8 cellular contexts compared by ENCODE assay signal in the genomic region with DNA sequence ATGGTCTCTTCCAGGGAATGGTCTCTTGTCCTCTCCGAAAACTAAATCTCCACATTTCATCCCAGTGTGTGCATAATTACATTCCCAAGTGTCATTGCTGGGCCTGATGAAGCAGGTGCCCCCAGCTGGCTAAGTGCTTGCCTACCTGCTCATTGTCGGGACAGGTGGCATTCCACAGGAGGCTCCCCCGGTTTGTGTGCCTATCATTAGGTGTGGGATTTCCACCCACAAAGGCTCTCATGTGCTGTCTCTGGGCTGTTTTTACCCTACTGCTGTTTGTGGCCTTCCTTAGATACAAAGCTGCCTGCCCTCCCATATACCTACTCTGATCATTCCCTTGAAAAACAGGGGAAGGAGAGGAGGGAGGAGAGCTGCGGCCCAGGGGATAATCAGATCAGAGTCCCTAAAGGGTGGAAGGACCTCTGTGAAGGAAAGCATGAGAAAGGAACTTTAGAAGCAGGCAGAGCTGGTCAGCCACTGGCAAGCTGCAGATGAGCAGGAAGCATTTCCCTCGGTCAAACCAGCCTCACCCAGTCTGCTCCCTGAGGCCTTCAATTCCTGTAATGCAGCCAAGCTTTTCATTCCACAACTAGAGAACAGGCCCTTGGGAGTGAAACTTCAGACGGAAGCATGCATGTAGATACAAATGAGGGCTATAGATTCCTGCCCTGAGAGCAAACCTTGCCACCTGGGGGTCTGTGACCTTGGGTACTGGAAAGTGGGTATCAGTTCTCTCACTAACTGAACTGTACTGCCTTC.
DNase-seq lines count a peak whose midpoint lies in the region; FAIRE-seq and TF ChIP-seq lines count a peak whose summit lies in the region.

No MANE protein-coding gene starts in this region.

- H3K27ac ChIP-seq in kidney (ENCODE audit: low read depth in 2 of 2, low read length in 2 of 2), result peak overlapping the region; percentile 38 to 71
- peak overlapping the region; percentile 1 for H3K27ac ChIP-seq in suprapubic skin
- H3K27ac ChIP-seq in dorsolateral prefrontal cortex, result peak overlapping the region in 4 of 59 donors; percentile 5 to 46 (median 18)
- H3K27ac ChIP-seq in smooth muscle cell (ENCODE audit: low read depth), result no peak overlapping the region

- intact Hi-C loops in kidney (cut with DNase I), result no loop called here
- intact Hi-C loops in dorsolateral prefrontal cortex (cut with DNase I), result no loop called here

- in situ Hi-C loops in T47D (cut with HindIII; ENCODE audit: low pct_unique_long_range_greater_than_20kb, low sequenced_read_pairs), result no loop called here

- no peaks in the 10 kb centered on the region for H3K79me2 ChIP-seq in smooth muscle cell (ENCODE audit: low read depth)

- H3K4me1 ChIP-seq in kidney (ENCODE audit: control insufficient read depth in 1 of 2, insufficient read depth in 1 of 2, low read depth in 1 of 2, low read length in 2 of 2), result peaks cover 18 to 21% of the 10 kb centered on the region in 2 donors
- peaks cover 28% of the 10 kb centered on the region for H3K4me1 ChIP-seq in suprapubic skin
- peaks cover 48% of the 10 kb centered on the region for H3K4me1 ChIP-seq in smooth muscle cell (ENCODE audit: low read depth)

- H3K9me3 ChIP-seq in kidney (ENCODE audit: control insufficient read depth in 1 of 2, low read length in 2 of 2) (no peaks in the 10 kb centered on the region), suprapubic skin (no peaks in the 10 kb centered on the region), smooth muscle cell (replicated peaks; ENCODE audit: low read depth) (no peaks in the 10 kb centered on the region)

- TF ChIP-seq EP300 in suprapubic skin (IDR thresholded peaks at IDR 0.05), result no peak

- peak; percentile 74 for DNase-seq in HFF-Myc (ENCODE audit: extremely low read depth, low read depth)
- DNase-seq in T47D (ENCODE audit: low read depth in 1 of 2, low spot score in 1 of 2), result peak; percentile 55 to 96
- DNase-seq in kidney, result no peak
- peak in 1 of 2 donors; percentile 23 for DNase-seq in suprapubic skin (ENCODE audit: low spot score in 2 of 2)
- no peak for DNase-seq in NK-92 (lab: John Stamatoyannopoulos, UW; ENCODE audit: unreplicated experiment)
- DNase-seq in activated CD4-positive, alpha-beta T cell treated with anti-CD3 and anti-CD28 coated beads for 1 hour, result no peak
- no peak for DNase-seq in dorsolateral prefrontal cortex
- no peak for DNase-seq in smooth muscle cell (lab: John Stamatoyannopoulos, UW; ENCODE audit: unreplicated experiment)

- no peak overlapping the region for H2AFZ ChIP-seq in smooth muscle cell (ENCODE audit: low read depth)

- H3K27me3 ChIP-seq in suprapubic skin (no peaks in the 10 kb centered on the region), dorsolateral prefrontal cortex (no peaks in the 10 kb centered on the region), smooth muscle cell (ENCODE audit: low read depth) (no peaks in the 10 kb centered on the region)

- WGBS in suprapubic skin, result 44% methylated on average over 6 of the region's 6 CpGs
- WGBS in smooth muscle cell (ENCODE audit: low lambda C conversion rate), result 67% methylated on average over 6 of the region's 6 CpGs

- peaks cover 8% of the 10 kb centered on the region for H3F3A ChIP-seq in smooth muscle cell (ENCODE audit: low read depth)

- H3K4me3 ChIP-seq in HFF-Myc (replicated peaks; ENCODE audit: low read depth, low read length), result no peak overlapping the region
- H3K4me3 ChIP-seq in kidney (ENCODE audit: low read length in 2 of 2), result no peak overlapping the region
- no peak overlapping the region for H3K4me3 ChIP-seq in suprapubic skin
- no peak overlapping the region for H3K4me3 ChIP-seq in dorsolateral prefrontal cortex
- H3K4me3 ChIP-seq in smooth muscle cell, result no peak overlapping the region

- H3K4me2 ChIP-seq in smooth muscle cell, result no peak overlapping the region

- H3K9ac ChIP-seq in kidney (ENCODE audit: low read length in 2 of 2) (peak overlapping the region in 1 of 2 donors; percentile 2), smooth muscle cell (ENCODE audit: low read depth) (no peak overlapping the region)

- no peak for TF ChIP-seq CTCF in HFF-Myc (IDR thresholded peaks at IDR 0.05; ENCODE audit: low read depth, low read length, missing control alignments)
- TF ChIP-seq CTCF in kidney (IDR thresholded peaks at IDR 0.05; ENCODE audit: borderline replicate concordance, extremely low read depth, insufficient read depth), result no peak
- no peak for TF ChIP-seq CTCF in suprapubic skin (IDR thresholded peaks at IDR 0.05)
- TF ChIP-seq CTCF in dorsolateral prefrontal cortex (IDR thresholded peaks at IDR 0.05 in 54 of 56, conservative IDR thresholded peaks at IDR 0.05 in 2 of 56; ENCODE audit: low read depth in 1 of 56, partially characterized antibody in 56 of 56), result no peak
- no peak for TF ChIP-seq CTCF in smooth muscle cell (IDR thresholded peaks at IDR 0.05; ENCODE audit: borderline replicate concordance, insufficient read depth, poor library complexity, severe bottlenecking)

- no peak for TF ChIP-seq POLR2A in suprapubic skin (IDR thresholded peaks at IDR 0.05)

- FAIRE-seq in kidney (lab: Jason Lieb, UNC), result no peak

- H4K20me1 ChIP-seq in smooth muscle cell (ENCODE audit: low read depth), result no peaks in the 10 kb centered on the region

- H3K36me3 ChIP-seq in kidney (ENCODE audit: control insufficient read depth in 1 of 2, insufficient read depth in 2 of 2, low read length in 2 of 2) (no peaks in the 10 kb centered on the region), suprapubic skin (no peaks in the 10 kb centered on the region), smooth muscle cell (ENCODE audit: low read depth) (no peaks in the 10 kb centered on the region)

Comparison
In these comparisons a context has a peak if more than half of its experiments do, and no peak if none do; other contexts are left out.
1. DNase-seq: peak in HFF-Myc (single experiment) and T47D (2 of 2); none in kidney (single experiment), NK-92 (single experiment), activated CD4-positive, alpha-beta T cell treated with anti-CD3 and anti-CD28 coated beads for 1 hour (single experiment), dorsolateral prefrontal cortex (0 of 10) and smooth muscle cell (single experiment).